In the genomic region with DNA sequence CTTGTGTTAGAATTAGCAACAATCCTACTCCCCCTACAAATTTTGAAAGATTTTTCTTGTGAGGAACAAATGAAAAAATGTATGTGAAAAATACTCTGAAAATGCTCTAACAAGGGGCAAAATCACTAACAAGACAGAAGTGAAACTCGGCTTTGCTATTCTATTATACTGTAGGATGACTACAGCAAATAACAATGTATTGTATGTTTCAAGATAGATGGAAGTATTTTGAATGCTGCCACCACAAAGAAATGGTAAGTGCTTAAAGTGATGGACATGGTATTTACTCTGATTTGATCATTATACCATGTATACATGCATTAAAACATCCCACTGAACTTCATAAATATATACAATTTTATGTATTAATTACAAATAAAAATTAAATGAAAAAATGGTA, we compare ENCODE assay signal across 6 cellular contexts.
"Had no signal": no experiment of that assay in that cellular context is flagged by ENCODE, and none has a peak within 500 bp of the region (broad histone marks: within the 10 kb centered on the region; RNA-seq: fewer than 3 reads in every experiment).

No MANE protein-coding gene starts in this region.

- H3K4me3 ChIP-seq: GM23338 had no signal

- H2AFZ ChIP-seq: GM23338 had no signal

- H3K27ac ChIP-seq: HL-60 had no signal

- ATAC-seq: GM23338, HepG2 had no signal

- DNase-seq: H9, HCEC 1CT, KBM-7 had no signal

- H3K4me2 ChIP-seq: GM23338 had no signal
